In the genomic region with DNA sequence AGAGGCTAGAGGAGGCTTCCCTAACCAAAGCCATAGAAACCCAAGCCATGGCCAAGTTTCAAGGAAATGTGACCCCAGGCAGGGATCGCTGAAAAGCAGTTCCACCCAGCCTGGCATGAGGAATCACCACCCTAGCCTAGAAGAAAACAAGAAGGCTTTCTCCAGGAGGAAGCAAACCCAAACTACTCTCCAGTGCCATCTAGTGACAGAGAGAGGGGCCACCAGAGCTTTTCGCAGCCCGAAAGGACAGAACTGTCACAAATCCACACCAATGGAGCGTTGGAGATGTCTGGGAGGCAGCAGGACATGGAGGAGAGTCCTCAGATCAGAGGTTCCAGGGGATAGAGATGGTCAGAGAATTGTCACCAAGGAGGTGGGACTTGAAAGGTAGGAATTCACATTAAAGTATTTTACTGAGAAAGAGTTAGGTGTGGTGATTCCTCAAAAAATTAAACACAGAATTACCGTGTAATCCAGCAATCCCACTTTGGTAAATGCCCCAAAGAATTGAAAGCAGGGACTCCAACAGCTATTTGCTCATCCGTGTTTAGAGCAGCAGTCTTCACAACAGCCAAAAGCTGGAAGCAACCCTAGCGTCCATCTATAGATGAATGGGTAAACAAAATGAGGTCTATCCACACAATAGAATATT, we compare ENCODE assay signal across 8 cellular contexts.
DNase-seq lines count a peak whose midpoint lies in the region; ATAC-seq, FAIRE-seq and TF ChIP-seq lines count a peak whose summit lies in the region.

No MANE protein-coding gene starts in this region.

- TF ChIP-seq CTCF in neural crest cell (conservative IDR thresholded peaks at IDR 0.05), result peak; percentile 85

- no peak overlapping the region for H3K4me3 Mint-ChIP-seq in neural crest cell

- peaks cover 25% of the 10 kb centered on the region for H3K27me3 Mint-ChIP-seq in neural crest cell (ENCODE audit: low read depth)

- no peaks in the 10 kb centered on the region for H3K9me3 Mint-ChIP-seq in neural crest cell

- H3K4me1 Mint-ChIP-seq in neural crest cell, result no peaks in the 10 kb centered on the region

- DNase-seq in CD1c-positive myeloid dendritic cell (ENCODE audit: extremely low spot score) (peak; percentile 64), HCEC 1CT (peak; percentile 38), NOMO-1 (lab: John Stamatoyannopoulos, UW; ENCODE audit: unreplicated experiment in 2 of 2) (peak; percentile 41 to 45), activated T-cell treated with anti-CD3 and anti-CD28 coated beads for 24 hours (ENCODE audit: low read depth) (peak; percentile 44), fibroblast of peridontal ligament (ENCODE audit: extremely low read depth) (peak; percentile 73), neural crest cell (ENCODE audit: low read depth, low spot score) (peak; percentile 64), urothelium cell line (ENCODE audit: low spot score) (peak; percentile 84)

- FAIRE-seq in urothelium cell line (lab: Jason Lieb, UNC), result peak; percentile 55

- no peaks in the 10 kb centered on the region for H3K36me3 Mint-ChIP-seq in neural crest cell (ENCODE audit: low read depth)

- ATAC-seq in GM21723 (IDR thresholded peaks at IDR 0.05; ENCODE audit: unreplicated experiment), result no peak

- H3K27ac Mint-ChIP-seq in neural crest cell (ENCODE audit: unreplicated experiment), result no peak overlapping the region
